ENCODE assay signal across 31 cellular contexts in genomic region chr18:53004798-53005197, GRCh38.
DNase-seq lines count a peak whose midpoint lies in the region; ATAC-seq and TF ChIP-seq lines count a peak whose summit lies in the region.
"Had no signal": no experiment of that assay in that cellular context is flagged by ENCODE, and none has a peak within 500 bp of the region (broad histone marks: within the 10 kb centered on the region; RNA-seq: fewer than 3 reads in every experiment).

No MANE protein-coding gene starts in this region.

- no peak overlapping the region for H3K27ac ChIP-seq in PC-3 (ENCODE audit: low read length)
- H3K27ac ChIP-seq: gastroesophageal sphincter, GM23248, testis, VCaP had no signal

- no peaks in the 10 kb centered on the region for H3K4me1 ChIP-seq in PC-3 (ENCODE audit: insufficient read depth, low read length)
- H3K4me1 ChIP-seq: gastroesophageal sphincter, testis had no signal

- no peaks in the 10 kb centered on the region for H3K36me3 ChIP-seq in PC-3 (ENCODE audit: low read depth, low read length)
- H3K36me3 ChIP-seq: gastroesophageal sphincter had no signal

- TF ChIP-seq CTCF in GM12865 (IDR thresholded peaks at IDR 0.05; ENCODE audit: insufficient read depth, low read depth, low read length, missing control alignments): no peak
- no peak for TF ChIP-seq CTCF in PC-3 (conservative IDR thresholded peaks at IDR 0.05; ENCODE audit: low read depth, low read length)
- no peak for TF ChIP-seq CTCF in GM13977 (IDR thresholded peaks at IDR 0.05; ENCODE audit: extremely low read depth, insufficient read depth, missing control alignments)

- no peaks in the 10 kb centered on the region for H3K27me3 Mint-ChIP-seq in T-cell
- H3K27me3 Mint-ChIP-seq: activated CD4-positive, alpha-beta T cell treated with anti-CD3 and anti-CD28 coated beads, Interleukin-2, amount 10 ng/mL, durations not matched to agents 7 days and 5 days; activated CD8-positive, alpha-beta memory T cell treated with anti-CD3 and anti-CD28 coated beads, Interleukin-2, amount 10 ng/mL, durations not matched to agents 7 days and 5 days; activated naive CD4-positive, alpha-beta T cell treated with anti-CD3 and anti-CD28 coated beads, Interleukin-2, amount 10 ng/mL, durations not matched to agents 7 days and 5 days; naive B cell had no signal

- POLR2A ChIA-PET in PC-3 (lab: Charles Lee; ENCODE audit: unreplicated experiment): no interaction called here
- POLR2A ChIA-PET in T-cell (lab: Charles Lee): no interaction called here

- peak; percentile 4 for DNase-seq in GM12865 (ENCODE audit: low read depth)
- peak; percentile 58 for DNase-seq in HT1080 (ENCODE audit: low read depth)
- peak; percentile 4 for DNase-seq in PC-3
- peak; percentile 21 for DNase-seq in iPS-NIHi11 (ENCODE audit: low spot score)
- DNase-seq in T-cell: no peak
- no peak for DNase-seq in HUDEP-2 (lab: John Stamatoyannopoulos, UW; ENCODE audit: unreplicated experiment in 76 of 76)
- DNase-seq in GM13977 (ENCODE audit: low spot score): no peak
- DNase-seq: activated CD4-positive, alpha-beta T cell treated with anti-CD3 and anti-CD28 coated beads, Interleukin-2, amount 10 ng/mL, durations not matched to agents 7 days and 5 days; activated CD8-positive, alpha-beta memory T cell treated with anti-CD3 and anti-CD28 coated beads, Interleukin-2, amount 10 ng/mL, durations not matched to agents 7 days and 5 days; activated naive CD4-positive, alpha-beta T cell treated with anti-CD3 and anti-CD28 coated beads, Interleukin-2, amount 10 ng/mL, durations not matched to agents 7 days and 5 days; activated T-cell treated with anti-CD3 and anti-CD28 coated beads, Interleukin-2, amount 50 U/mL, for 72 hours; amniotic stem cell; Calu3; GM23248; hippocampal formation; IMR-90; islet precursor cell; left ventricle myocardium superior; naive B cell; NCI-H1092; NCI-H187 treated with DMSO at 0.1 percent for 48 hours; NCI-H226; nucleus accumbens; RPMI8226; stimulated activated naive CD8-positive, alpha-beta T cell treated with anti-CD3 and anti-CD28 coated beads, Interleukin-15, Interleukin-2, amounts not matched to agents 100 U/mL and 50 U/mL, for 24 hours; testis had no signal

- no peaks in the 10 kb centered on the region for H3F3A ChIP-seq in PC-3 (ENCODE audit: low read length, unreplicated experiment)

- no peaks in the 10 kb centered on the region for H3K9me3 ChIP-seq in PC-3 (ENCODE audit: low read length)
- H3K9me3 ChIP-seq: gastroesophageal sphincter, testis had no signal

- no peaks in the 10 kb centered on the region for H3K4me1 Mint-ChIP-seq in T-cell
- H3K4me1 Mint-ChIP-seq: activated CD4-positive, alpha-beta T cell treated with anti-CD3 and anti-CD28 coated beads, Interleukin-2, amount 10 ng/mL, durations not matched to agents 7 days and 5 days; activated CD8-positive, alpha-beta memory T cell treated with anti-CD3 and anti-CD28 coated beads, Interleukin-2, amount 10 ng/mL, durations not matched to agents 7 days and 5 days; activated naive CD4-positive, alpha-beta T cell treated with anti-CD3 and anti-CD28 coated beads, Interleukin-2, amount 10 ng/mL, durations not matched to agents 7 days and 5 days; CD14-positive monocyte; naive B cell had no signal

- H3K4me2 ChIP-seq in PC-3 (ENCODE audit: low read length): no peak overlapping the region

- H2AFZ ChIP-seq in PC-3 (ENCODE audit: low read length): no peak overlapping the region
- H2AFZ ChIP-seq: GM23248 had no signal

- in situ Hi-C loops in GM13977 (cut with MboI; ENCODE audit: low pct_unique_long_range_greater_than_20kb, low sequenced_read_pairs, unreplicated experiment): no loop called here

- H3K4me3 ChIP-seq in GM12865 (ENCODE audit: low read depth, low read length): no peak overlapping the region
- no peak overlapping the region for H3K4me3 ChIP-seq in PC-3 (ENCODE audit: low read length)
- H3K4me3 ChIP-seq: gastroesophageal sphincter, GM12878, GM23248, testis had no signal

- no peak overlapping the region for H3K27ac Mint-ChIP-seq in T-cell
- H3K27ac Mint-ChIP-seq: activated CD4-positive, alpha-beta T cell treated with anti-CD3 and anti-CD28 coated beads, Interleukin-2, amount 10 ng/mL, durations not matched to agents 7 days and 5 days; activated CD8-positive, alpha-beta memory T cell treated with anti-CD3 and anti-CD28 coated beads, Interleukin-2, amount 10 ng/mL, durations not matched to agents 7 days and 5 days; activated naive CD4-positive, alpha-beta T cell treated with anti-CD3 and anti-CD28 coated beads, Interleukin-2, amount 10 ng/mL, durations not matched to agents 7 days and 5 days; activated T-cell treated with anti-CD3 and anti-CD28 coated beads, Interleukin-2, amount 50 U/mL, for 72 hours; naive B cell had no signal

- no peak overlapping the region for H3K4me3 Mint-ChIP-seq in T-cell
- H3K4me3 Mint-ChIP-seq: activated CD4-positive, alpha-beta T cell treated with anti-CD3 and anti-CD28 coated beads, Interleukin-2, amount 10 ng/mL, durations not matched to agents 7 days and 5 days; activated CD8-positive, alpha-beta memory T cell treated with anti-CD3 and anti-CD28 coated beads, Interleukin-2, amount 10 ng/mL, durations not matched to agents 7 days and 5 days; activated naive CD4-positive, alpha-beta T cell treated with anti-CD3 and anti-CD28 coated beads, Interleukin-2, amount 10 ng/mL, durations not matched to agents 7 days and 5 days; activated T-cell treated with anti-CD3 and anti-CD28 coated beads, Interleukin-2, amount 50 U/mL, for 72 hours; CD14-positive monocyte; naive B cell had no signal

- ATAC-seq in PC-3: no peak
- no peak for ATAC-seq in T-cell (replicated peaks in 1 of 4)
- ATAC-seq: activated CD8-positive, alpha-beta memory T cell treated with anti-CD3 and anti-CD28 coated beads, Interleukin-2, amount 10 ng/mL, durations not matched to agents 7 days and 5 days; activated T-cell treated with anti-CD3 and anti-CD28 coated beads, Interleukin-2, amount 50 U/mL, for 72 hours; gastroesophageal sphincter; GM12878; left ventricle myocardium superior; SK-N-SH treated with all-trans-retinoic acid at 6 μM for 48 hours; stimulated activated naive CD8-positive, alpha-beta T cell treated with anti-CD3 and anti-CD28 coated beads, Interleukin-15, Interleukin-2, amounts not matched to agents 100 U/mL and 50 U/mL, for 24 hours had no signal

- no peaks in the 10 kb centered on the region for H3K9me2 ChIP-seq in PC-3 (replicated peaks; ENCODE audit: low read length)

- H3K36me3 Mint-ChIP-seq in T-cell: no peaks in the 10 kb centered on the region
- H3K36me3 Mint-ChIP-seq: activated CD8-positive, alpha-beta memory T cell treated with anti-CD3 and anti-CD28 coated beads, Interleukin-2, amount 10 ng/mL, durations not matched to agents 7 days and 5 days; activated naive CD4-positive, alpha-beta T cell treated with anti-CD3 and anti-CD28 coated beads, Interleukin-2, amount 10 ng/mL, durations not matched to agents 7 days and 5 days; CD14-positive monocyte; naive B cell had no signal

- H3K9ac ChIP-seq in PC-3 (ENCODE audit: low read length): no peak overlapping the region
- H3K9ac ChIP-seq: GM23248 had no signal

- BruUV-seq in PC-3 (replicated peaks; lab: Mats Ljungman, UMichigan): no TSS peak

- intact Hi-C loops in PC-3 (cut with micrococcal nuclease): no loop called here

- no peaks in the 10 kb centered on the region for H4K20me1 ChIP-seq in PC-3 (ENCODE audit: low read length)

- no peaks in the 10 kb centered on the region for H3K79me2 ChIP-seq in PC-3 (ENCODE audit: low read length)

- peaks cover 8% of the 10 kb centered on the region for H3K27me3 ChIP-seq in PC-3 (ENCODE audit: low read length)
- H3K27me3 ChIP-seq: gastroesophageal sphincter, testis had no signal

- peaks cover 0 to 18% (median 6%) of the 10 kb centered on the region in 3 donors for H3K9me3 Mint-ChIP-seq in T-cell
- H3K9me3 Mint-ChIP-seq: activated CD4-positive, alpha-beta T cell treated with anti-CD3 and anti-CD28 coated beads, Interleukin-2, amount 10 ng/mL, durations not matched to agents 7 days and 5 days had no signal

- CTCF ChIA-PET in PC-3 (lab: Charles Lee) (no interaction called here), T-cell (lab: Charles Lee) (no interaction called here)

Comparison
In these comparisons a context has a peak if more than half of its experiments do, and no peak if none do; other contexts are left out.
1. DNase-seq: peak in GM12865 (single experiment), HT1080 (single experiment), PC-3 (single experiment) and iPS-NIHi11 (single experiment); none in T-cell (0 of 34), HUDEP-2 (0 of 76) and GM13977 (single experiment).